8 cellular contexts compared by ENCODE assay signal in genomic region chr14:103519043-103519836, GRCh38. TPM values are rescaled to one million over a fixed set of nuclear protein-coding genes. Genes with fewer than 3 reads are reported as not detected.
DNase-seq lines count a peak whose midpoint lies in the region; ATAC-seq and TF ChIP-seq lines count a peak whose summit lies in the region.

No MANE protein-coding gene starts in this region.

- H3K4me2 ChIP-seq in Karpas-422 (ENCODE audit: low read depth, low read length, poor library complexity, severe bottlenecking) = peak overlapping the region; percentile 79
- no peak overlapping the region for H3K4me2 ChIP-seq in neural cell (ENCODE audit: low read length)

- H3K9me2 ChIP-seq in Karpas-422 (replicated peaks; ENCODE audit: insufficient read depth, low read length) (no peaks in the 10 kb centered on the region), neural cell (ENCODE audit: insufficient read depth, low read length) (no peaks in the 10 kb centered on the region)

- no peaks in the 10 kb centered on the region for H3F3A ChIP-seq in neural cell (ENCODE audit: insufficient read depth, low read length, poor library complexity, severe bottlenecking)

- no peak for TF ChIP-seq RAD21 in neural cell (conservative IDR thresholded peaks at IDR 0.05)

- H3K27ac ChIP-seq in Karpas-422 (ENCODE audit: low read length) (peak overlapping the region; percentile 62), coronary artery (peak overlapping the region; percentile 76 to 96), neural cell (ENCODE audit: low read length) (peak overlapping the region; percentile 90)

- no peaks in the 10 kb centered on the region for H3K27me3 ChIP-seq in Caco-2 (replicated peaks; ENCODE audit: control insufficient read depth, insufficient read depth, low read length)
- no peaks in the 10 kb centered on the region for H3K27me3 ChIP-seq in Karpas-422 (ENCODE audit: low read length)
- no peaks in the 10 kb centered on the region for H3K27me3 ChIP-seq in neural cell (ENCODE audit: insufficient read depth, low read depth, low read length)

- no peak for TF ChIP-seq EP300 in neural cell (conservative IDR thresholded peaks at IDR 0.05; ENCODE audit: poor library complexity, severe bottlenecking)

- peaks cover 7% of the 10 kb centered on the region for H3K4me1 Mint-ChIP-seq in Caco-2 (ENCODE audit: low read depth, unreplicated experiment)

- no peak for ATAC-seq in HG03520 (IDR thresholded peaks at IDR 0.05; ENCODE audit: unreplicated experiment)
- no peak for ATAC-seq in GM21381 (IDR thresholded peaks at IDR 0.05; ENCODE audit: unreplicated experiment)

- H4K20me1 ChIP-seq in Karpas-422 (ENCODE audit: insufficient read depth, low read depth, low read length) (no peaks in the 10 kb centered on the region), neural cell (ENCODE audit: insufficient read depth) (peaks cover 19% of the 10 kb centered on the region)

- H3K4me3 ChIP-seq in Caco-2 (ENCODE audit: low read depth, low read length) (peak overlapping the region; percentile 95), Karpas-422 (ENCODE audit: low read length) (peak overlapping the region; percentile 69; the same call in 1 of the 2 replicates), coronary artery (no peak overlapping the region), neural cell (ENCODE audit: low read length) (peak overlapping the region; percentile 91)

- intact Hi-C loops in Caco-2 (cut with micrococcal nuclease; ENCODE audit: unreplicated experiment) = no loop called here

- H3K79me2 ChIP-seq in Karpas-422 (ENCODE audit: low read length) (no peaks in the 10 kb centered on the region), neural cell (replicated peaks; ENCODE audit: insufficient read depth, low read length) (peaks cover 16% of the 10 kb centered on the region)

- peak overlapping the region; percentile 74 for H3K4me3 Mint-ChIP-seq in Caco-2 (ENCODE audit: unreplicated experiment)

- H2AFZ ChIP-seq in Karpas-422 (ENCODE audit: low read length) = no peak overlapping the region
- no peak overlapping the region for H2AFZ ChIP-seq in neural cell (ENCODE audit: low read depth, low read length)

- no peak for DNase-seq in Caco-2
- DNase-seq in Karpas-422 = peak; percentile 62
- DNase-seq in coronary artery (ENCODE audit: low spot score) = peak; percentile 72
- DNase-seq in RPMI8226 = no peak
- DNase-seq in NCI-H748 treated with DMSO at 0.1 percent for 48 hours (lab: John Stamatoyannopoulos, UW) = no peak

- H3K27me3 Mint-ChIP-seq in Caco-2 (ENCODE audit: insufficient read depth, unreplicated experiment) = no peaks in the 10 kb centered on the region

- CTCF ChIA-PET in Caco-2 (lab: Charles Lee) = interaction anchor here (0.6 to 2.8 kb wide), 12 partner anchors 8 to 461 kb away, joined by 3 to 49 read pairs (median 6); partner anchors contain the start of gene TRMT61A

- H3K27ac Mint-ChIP-seq in Caco-2 (ENCODE audit: unreplicated experiment) = peak overlapping the region; percentile 40

- BruUV-seq in Caco-2 (replicated peaks; lab: Mats Ljungman, UMichigan) = no TSS peak

- H3K36me3 ChIP-seq in Caco-2 (ENCODE audit: control insufficient read depth, insufficient read depth, low read length) (peaks cover 9% of the 10 kb centered on the region), Karpas-422 (ENCODE audit: insufficient read depth, low read length) (no peaks in the 10 kb centered on the region), neural cell (ENCODE audit: insufficient read depth, low read length) (peaks cover 7% of the 10 kb centered on the region)

- H3K9ac ChIP-seq in Karpas-422 (ENCODE audit: low read length) = peak overlapping the region; percentile 71
- H3K9ac ChIP-seq in neural cell (ENCODE audit: low read length) = peak overlapping the region; percentile 23

- TF ChIP-seq CTCF in Caco-2 (IDR thresholded peaks at IDR 0.05; ENCODE audit: insufficient read depth in 1 of 2, low read depth in 1 of 2, low read length in 1 of 2, severe bottlenecking in 1 of 2, unreplicated experiment in 1 of 2) (no peak), coronary artery (IDR thresholded peaks at IDR 0.05) (no peak), neural cell (IDR thresholded peaks at IDR 0.05; ENCODE audit: poor library complexity, severe bottlenecking) (no peak)

- H3K9me3 ChIP-seq in Caco-2 = no peaks in the 10 kb centered on the region
- no peaks in the 10 kb centered on the region for H3K9me3 ChIP-seq in Karpas-422 (ENCODE audit: low read length)
- no peaks in the 10 kb centered on the region for H3K9me3 ChIP-seq in neural cell (ENCODE audit: low read length)

- H3K4me1 ChIP-seq in Caco-2 (peaks cover 26% of the 10 kb centered on the region), Karpas-422 (ENCODE audit: low read length) (peaks cover 35% of the 10 kb centered on the region)

- peaks cover 46% of the 10 kb centered on the region for H3K36me3 Mint-ChIP-seq in Caco-2 (ENCODE audit: insufficient read depth, unreplicated experiment)

- H3K9me3 Mint-ChIP-seq in Caco-2 (ENCODE audit: unreplicated experiment) = no peaks in the 10 kb centered on the region

- POLR2A ChIA-PET in Caco-2 (lab: Charles Lee) = no interaction called here

TF ChIP-seq in neural cell, 6 proteins besides CTCF, POLR2A, EP300 and RAD21:
- TF ChIP-seq REST (IDR thresholded peaks at IDR 0.05; ENCODE audit: borderline replicate concordance) (no peak), POLR2AphosphoS5 (IDR thresholded peaks at IDR 0.05) (no peak), TAF1 (IDR thresholded peaks at IDR 0.05; ENCODE audit: low read depth) (no peak), SMC3 (conservative IDR thresholded peaks at IDR 0.05; ENCODE audit: poor library complexity) (no peak), EZH2 (IDR thresholded peaks at IDR 0.05; ENCODE audit: borderline replicate concordance, insufficient read depth, low read length, poor library complexity, severe bottlenecking) (no peak), MXI1 (conservative IDR thresholded peaks at IDR 0.05; ENCODE audit: poor library complexity, severe bottlenecking) (no peak)

RNA-seq across cellular contexts. Expression of gene CKB, which starts 3.4 kb away (rescaled TPM):
- 611 and 645 TPM in 2 replicates for total RNA-seq in Caco-2 (2022)
- 30.4 and 55.2 TPM in 2 replicates for total RNA-seq in Karpas-422 (2014; rRNA removed; shearing (Covaris generic); ENCODE audit: low replicate concordance)
- polyA plus RNA-seq in neural cell = 918 and 1,148 TPM in 2 replicates
- 398 and 444 TPM in 2 replicates for polyA minus RNA-seq in neural cell

RNA-seq across cellular contexts. Expression of gene TRMT61A, which starts 9.8 kb away (rescaled TPM):
- 20.8 and 22.3 TPM in 2 replicates for total RNA-seq in Caco-2 (2022)
- total RNA-seq in Karpas-422 (2014; rRNA removed; shearing (Covaris generic); ENCODE audit: low replicate concordance) = 8.0 and 30.8 TPM in 2 replicates
- polyA plus RNA-seq in neural cell = 8.2 and 10.2 TPM in 2 replicates
- polyA minus RNA-seq in neural cell = 5.9 and 6.8 TPM in 2 replicates

RNA-seq across cellular contexts. Expression of gene BAG5, which starts 43.2 kb away (rescaled TPM):
- total RNA-seq in Caco-2 (2022) = 28.9 and 31.6 TPM in 2 replicates
- 23.1 and 32.6 TPM in 2 replicates for total RNA-seq in Karpas-422 (2014; rRNA removed; shearing (Covaris generic); ENCODE audit: low replicate concordance)
- 25.5 and 27.2 TPM in 2 replicates for polyA plus RNA-seq in neural cell
- polyA minus RNA-seq in neural cell = 53.6 and 58.3 TPM in 2 replicates

RNA-seq across cellular contexts. Expression of gene COA8, which starts 43.5 kb away (rescaled TPM):
- 40.6 and 50.7 TPM in 2 replicates for total RNA-seq in Caco-2 (2022)
- 62.9 and 63.5 TPM in 2 replicates for total RNA-seq in Karpas-422 (2014; rRNA removed; shearing (Covaris generic); ENCODE audit: low replicate concordance)
- polyA plus RNA-seq in neural cell = 86.5 and 169 TPM in 2 replicates
- 36.3 and 39.6 TPM in 2 replicates for polyA minus RNA-seq in neural cell

Comparison
In these comparisons a context has a peak if more than half of its experiments do, and no peak if none do; other contexts are left out.
1. DNase-seq: peak in Karpas-422 (single experiment) and coronary artery (single experiment); none in Caco-2 (0 of 2), RPMI8226 (single experiment) and NCI-H748 treated with DMSO at 0.1 percent for 48 hours (single experiment).
2. RNA of gene CKB, which starts 3.4 kb away (total RNA-seq): 611 to 645 TPM in Caco-2; 30.4 to 55.2 TPM in Karpas-422; every median in the first group is over 10 times any median in the second.
3. Peak in every context shown above with its lines, with median percentiles within 50 percentile points of each other: H3K27ac ChIP-seq.